Comparison of ENCODE assay signal across 8 cellular contexts in genomic region chr6:28280595-28281287, GRCh38. TPM values are rescaled to one million over a fixed set of nuclear protein-coding genes. Genes with fewer than 3 reads are reported as not detected.
DNase-seq lines count a peak whose midpoint lies in the region; ATAC-seq and TF ChIP-seq lines count a peak whose summit lies in the region.

No MANE protein-coding gene starts in this region.

- POLR2A ChIA-PET in CD4-positive, alpha-beta memory T cell (lab: Charles Lee; ENCODE audit: partially characterized antibody), result interaction anchor here (1.0 to 1.9 kb wide), 2 partner anchors 13 to 29 kb away, joined by 6 to 15 read pairs; partner anchors contain the start of genes ZKSCAN4 and ZSCAN26

- H2AFZ ChIP-seq in OCI-LY1 (ENCODE audit: low read length) (no peak overlapping the region), neural progenitor cell (replicated peaks) (no peak overlapping the region)

- H3K9me3 ChIP-seq in CD4-positive, alpha-beta memory T cell (ENCODE audit: control insufficient read depth in 1 of 2, low read length in 2 of 2), result no peaks in the 10 kb centered on the region
- H3K9me3 ChIP-seq in OCI-LY1 (ENCODE audit: low read length) (no peaks in the 10 kb centered on the region), ectodermal cell (ENCODE audit: control insufficient read depth, low read length) (no peaks in the 10 kb centered on the region), neural progenitor cell (ENCODE audit: low read depth) (no peaks in the 10 kb centered on the region)

- H3K79me2 ChIP-seq in OCI-LY1 (ENCODE audit: insufficient read depth, low read length) (no peaks in the 10 kb centered on the region), neural progenitor cell (ENCODE audit: low read depth) (peaks cover 25% of the 10 kb centered on the region)

- no peak for DNase-seq in CD4-positive, alpha-beta memory T cell
- DNase-seq in neural progenitor cell (ENCODE audit: low spot score) (no peak), HPDE6-E6E7 (ENCODE audit: extremely low spot score) (no peak), midbrain (lab: John Stamatoyannopoulos, UW) (no peak), iPS-NIHi11 (ENCODE audit: low spot score) (no peak)

- peaks cover 6% of the 10 kb centered on the region for H3K4me1 ChIP-seq in CD4-positive, alpha-beta memory T cell (ENCODE audit: insufficient read depth, low read length)
- H3K4me1 ChIP-seq in OCI-LY1 (ENCODE audit: insufficient read depth, low read length, severe bottlenecking) (peaks cover 17% of the 10 kb centered on the region), ectodermal cell (ENCODE audit: control insufficient read depth, insufficient read depth, low read length) (no peaks in the 10 kb centered on the region), neural progenitor cell (peaks cover 14% of the 10 kb centered on the region)

- H3K4me3 ChIP-seq in CD4-positive, alpha-beta memory T cell (ENCODE audit: low read length in 2 of 2), result no peak overlapping the region
- H3K4me3 ChIP-seq in OCI-LY1 (ENCODE audit: low read depth, low read length, poor library complexity, severe bottlenecking) (peak overlapping the region; percentile 63), ectodermal cell (ENCODE audit: insufficient read depth, low read depth, low read length) (peak overlapping the region; percentile 79), neural progenitor cell (peak overlapping the region; percentile 88)

- no peaks in the 10 kb centered on the region for H3K9me2 ChIP-seq in OCI-LY1 (ENCODE audit: low read depth, low read length)

- H3K9ac ChIP-seq in OCI-LY1 (ENCODE audit: low read length) (peak overlapping the region; percentile 63; the same call in 1 of the 2 replicates), neural progenitor cell (no peak overlapping the region)

- 80% methylated on average over 1 of the region's 3 CpGs; no CpG with 5 or more reads in 1 of the 2 experiments for WGBS in ectodermal cell, 2 experiments

- TF ChIP-seq POLR2A in GM18505 (IDR thresholded peaks at IDR 0.05; ENCODE audit: borderline replicate concordance, extremely low read depth, insufficient read depth, insufficient read length), result no peak

- H3K4me2 ChIP-seq in OCI-LY1 (ENCODE audit: low read length), result peak overlapping the region; percentile 81
- peak overlapping the region; percentile 92 for H3K4me2 ChIP-seq in neural progenitor cell

- intact Hi-C loops in CD4-positive, alpha-beta memory T cell (cut with micrococcal nuclease), result no loop called here

- no peak overlapping the region for H3K27ac ChIP-seq in CD4-positive, alpha-beta memory T cell (ENCODE audit: low read depth, low read length)
- H3K27ac ChIP-seq in OCI-LY1 (ENCODE audit: low read depth, low read length, poor library complexity, severe bottlenecking) (no peak overlapping the region), ectodermal cell (ENCODE audit: insufficient read depth, low read depth, low read length, poor library complexity, severe bottlenecking) (no peak overlapping the region), neural progenitor cell (no peak overlapping the region)

- CTCF ChIA-PET in CD4-positive, alpha-beta memory T cell (lab: Charles Lee; ENCODE audit: partially characterized antibody), result interaction anchor here (1.2 to 2.4 kb wide), 3 partner anchors 28 to 176 kb away, joined by 3 to 10 read pairs (median 3); no protein-coding TSS in a partner anchor

- H3K9me3 Mint-ChIP-seq in CD4-positive, alpha-beta memory T cell, result peaks cover 0 to 14% (median 3%) of the 10 kb centered on the region in 8 donors
- no peaks in the 10 kb centered on the region for H3K9me3 Mint-ChIP-seq in neural progenitor cell

- H3K27me3 ChIP-seq in CD4-positive, alpha-beta memory T cell (ENCODE audit: insufficient read depth, low read length), result no peaks in the 10 kb centered on the region
- H3K27me3 ChIP-seq in OCI-LY1 (ENCODE audit: insufficient read depth, low read length), result no peaks in the 10 kb centered on the region
- peaks cover 8% of the 10 kb centered on the region for H3K27me3 ChIP-seq in ectodermal cell (ENCODE audit: control insufficient read depth, insufficient read depth, low read length, poor library complexity, severe bottlenecking)
- H3K27me3 ChIP-seq in neural progenitor cell, result peaks cover 6% of the 10 kb centered on the region

- H3K36me3 ChIP-seq in CD4-positive, alpha-beta memory T cell (ENCODE audit: insufficient read depth, low read length), result peaks cover 12% of the 10 kb centered on the region
- peaks cover 33% of the 10 kb centered on the region for H3K36me3 ChIP-seq in OCI-LY1 (ENCODE audit: insufficient read depth, low read length)
- H3K36me3 ChIP-seq in ectodermal cell (ENCODE audit: control insufficient read depth, insufficient read depth, low read length), result peaks cover 26% of the 10 kb centered on the region
- no peaks in the 10 kb centered on the region for H3K36me3 ChIP-seq in neural progenitor cell

- peaks cover 16 to 31% of the 10 kb centered on the region in 2 donors for H3K27me3 Mint-ChIP-seq in CD4-positive, alpha-beta memory T cell
- H3K27me3 Mint-ChIP-seq in neural progenitor cell (ENCODE audit: insufficient read depth, low read depth), result peaks cover 4% of the 10 kb centered on the region

- ATAC-seq in GM18505 (IDR thresholded peaks at IDR 0.05; ENCODE audit: unreplicated experiment), result no peak

- TF ChIP-seq CTCF in OCI-LY1 (IDR thresholded peaks at IDR 0.05; ENCODE audit: low read length) (no peak), neural progenitor cell (IDR thresholded peaks at IDR 0.05) (no peak)

- H3K36me3 Mint-ChIP-seq in CD4-positive, alpha-beta memory T cell, result peaks cover 23 to 25% of the 10 kb centered on the region in 2 donors
- peaks cover 22% of the 10 kb centered on the region for H3K36me3 Mint-ChIP-seq in neural progenitor cell

- peaks cover 4 to 8% (median 7%) of the 10 kb centered on the region in 4 donors for H3K4me1 Mint-ChIP-seq in CD4-positive, alpha-beta memory T cell
- H3K4me1 Mint-ChIP-seq in neural progenitor cell, result peaks cover 10% of the 10 kb centered on the region

- H4K20me1 ChIP-seq in OCI-LY1 (ENCODE audit: insufficient read depth, low read length) (no peaks in the 10 kb centered on the region), neural progenitor cell (ENCODE audit: low read depth) (peaks cover 6% of the 10 kb centered on the region)

- no peak overlapping the region for H3K27ac Mint-ChIP-seq in CD4-positive, alpha-beta memory T cell
- H3K27ac Mint-ChIP-seq in neural progenitor cell, result peak overlapping the region; percentile 89

- H3K4me3 Mint-ChIP-seq in CD4-positive, alpha-beta memory T cell, result peak overlapping the region in 6 of 8 donors; percentile 63 to 78 (median 75)
- peak overlapping the region; percentile 96 for H3K4me3 Mint-ChIP-seq in neural progenitor cell

- H3F3A ChIP-seq in OCI-LY1 (ENCODE audit: insufficient read depth, low read length) (no peaks in the 10 kb centered on the region), neural progenitor cell (ENCODE audit: low read depth) (peaks cover 7% of the 10 kb centered on the region)

RNA-seq across cellular contexts. Expression of gene PGBD1, which starts 0.6 kb away (rescaled TPM):
- total RNA-seq in CD4-positive, alpha-beta memory T cell, result 1 to 10 TPM; 1.1 to 1.4 TPM
- under 1 TPM; 0.08 to 0.31 TPM for polyA plus RNA-seq in CD4-positive, alpha-beta memory T cell
- polyA plus RNA-seq in ectodermal cell (2013, experiment 1 of 4), result 13.9 TPM
- polyA plus RNA-seq in ectodermal cell (2013, experiment 2 of 4), result 13.9 TPM
- polyA plus RNA-seq in ectodermal cell (2013, experiment 3 of 4), result 11.4 TPM
- 10.8 TPM for polyA plus RNA-seq in ectodermal cell (2013, experiment 4 of 4)
- total RNA-seq in neural progenitor cell (ENCODE audit: low replicate concordance), result 13.6 and 13.8 TPM in 2 replicates

RNA-seq across cellular contexts. Expression of gene ZSCAN26, which starts 13.8 kb away (rescaled TPM):
- total RNA-seq in CD4-positive, alpha-beta memory T cell, result 10 to 100 TPM; 23.3 to 26.5 TPM
- 10 to 100 TPM; 13.1 to 14.2 TPM for polyA plus RNA-seq in CD4-positive, alpha-beta memory T cell
- polyA plus RNA-seq in ectodermal cell (2013, experiment 1 of 4), result 23.3 TPM
- polyA plus RNA-seq in ectodermal cell (2013, experiment 2 of 4), result 26.1 TPM
- 19.6 TPM for polyA plus RNA-seq in ectodermal cell (2013, experiment 3 of 4)
- 25.7 TPM for polyA plus RNA-seq in ectodermal cell (2013, experiment 4 of 4)
- 36.8 and 40.5 TPM in 2 replicates for total RNA-seq in neural progenitor cell (ENCODE audit: low replicate concordance)

RNA-seq across cellular contexts. Expression of gene NKAPL, which starts 21.6 kb away (rescaled TPM):
- under 1 TPM in 1 of 2 experiments, not detected in 1; 0.33 TPM for total RNA-seq in CD4-positive, alpha-beta memory T cell
- under 1 TPM in 1 of 2 donors, not detected in 1; 0.15 TPM for polyA plus RNA-seq in CD4-positive, alpha-beta memory T cell
- not detected for polyA plus RNA-seq in ectodermal cell (2013, experiment 1 of 4)
- not detected for polyA plus RNA-seq in ectodermal cell (2013, experiment 2 of 4)
- not detected for polyA plus RNA-seq in ectodermal cell (2013, experiment 3 of 4)
- polyA plus RNA-seq in ectodermal cell (2013, experiment 4 of 4), result not detected
- not detected in 2 replicates for total RNA-seq in neural progenitor cell (ENCODE audit: low replicate concordance)

RNA-seq across cellular contexts. Expression of gene ZKSCAN4, which starts 28.7 kb away (rescaled TPM):
- 10 to 100 TPM in 1 of 2 experiments, 1 to 10 TPM in 1; 9.9 to 11.1 TPM for total RNA-seq in CD4-positive, alpha-beta memory T cell
- 1 to 10 TPM; 2.4 to 5.2 TPM for polyA plus RNA-seq in CD4-positive, alpha-beta memory T cell
- 9.4 TPM for polyA plus RNA-seq in ectodermal cell (2013, experiment 1 of 4)
- 9.0 TPM for polyA plus RNA-seq in ectodermal cell (2013, experiment 2 of 4)
- polyA plus RNA-seq in ectodermal cell (2013, experiment 3 of 4), result 7.6 TPM
- 9.2 TPM for polyA plus RNA-seq in ectodermal cell (2013, experiment 4 of 4)
- 5.9 and 9.8 TPM in 2 replicates for total RNA-seq in neural progenitor cell (ENCODE audit: low replicate concordance)

RNA-seq across cellular contexts. Expression of gene ZSCAN31, which starts 55.2 kb away (rescaled TPM):
- under 1 TPM; 0.73 to 0.97 TPM for total RNA-seq in CD4-positive, alpha-beta memory T cell
- polyA plus RNA-seq in CD4-positive, alpha-beta memory T cell, result 1 to 10 TPM in 1 of 2 donors, under 1 TPM in 1; 0.86 to 1.2 TPM
- 5.2 TPM for polyA plus RNA-seq in ectodermal cell (2013, experiment 1 of 4)
- polyA plus RNA-seq in ectodermal cell (2013, experiment 2 of 4), result 6.8 TPM
- polyA plus RNA-seq in ectodermal cell (2013, experiment 3 of 4), result 6.0 TPM
- 6.0 TPM for polyA plus RNA-seq in ectodermal cell (2013, experiment 4 of 4)
- total RNA-seq in neural progenitor cell (ENCODE audit: low replicate concordance), result 6.6 and 8.3 TPM in 2 replicates

Comparison
In these comparisons a context has a peak if more than half of its experiments do, and no peak if none do; other contexts are left out.
1. H3K4me3 ChIP-seq: peak in OCI-LY1 (single experiment), ectodermal cell (single experiment) and neural progenitor cell (single experiment); none in CD4-positive, alpha-beta memory T cell (0 of 2).